ENCODE assay signal across 34 cellular contexts in the genomic region with DNA sequence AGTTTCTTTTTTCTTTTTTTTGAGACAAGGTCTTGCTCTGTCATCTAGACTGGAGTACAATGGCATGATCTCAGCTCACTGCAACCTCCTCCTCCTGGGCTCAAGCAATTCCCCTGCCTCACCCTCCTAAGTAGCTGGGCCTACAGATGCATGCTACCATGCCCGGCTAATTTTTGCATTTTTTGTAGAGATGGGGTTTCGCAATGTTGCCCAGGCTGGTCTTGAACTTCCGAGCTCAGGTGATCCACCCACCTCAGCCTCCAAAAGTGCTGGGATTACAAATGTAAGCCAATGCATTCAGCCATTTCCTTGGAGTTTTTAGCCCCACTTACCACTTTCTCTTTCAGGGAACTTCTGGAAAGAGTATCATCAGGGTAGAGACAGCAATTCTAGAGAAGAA.
"Had no signal": no experiment of that assay in that cellular context is flagged by ENCODE, and none has a peak within 500 bp of the region (broad histone marks: within the 10 kb centered on the region; RNA-seq: fewer than 3 reads in every experiment).

No MANE protein-coding gene starts in this region.

- DNase-seq: Karpas-422, Kasumi-1, MG63, MM.1S, MV-4-11, NCI-H1048, NCI-H1092, NCI-H1092 treated with DMSO at 0.1 percent for 48 hours, NCI-H1105, NCI-H1417, NCI-H1417 treated with DMSO at 0.1 percent for 48 hours, NCI-H1436, NCI-H1436 treated with DMSO at 0.1 percent for 48 hours, NCI-H146, NCI-H1694, NCI-H1694 treated with DMSO at 0.1 percent for 48 hours, NCI-H187, NCI-H187 treated with DMSO at 0.1 percent for 48 hours, NCI-H1930, NCI-H2029, NCI-H2029 treated with DMSO at 0.1 percent for 48 hours, NCI-H2081, NCI-H2081 treated with DMSO at 0.1 percent for 48 hours, NCI-H2107, NCI-H2171, NCI-H2171 treated with DMSO at 0.1 percent for 48 hours, NCI-H2227 treated with DMSO at 0.1 percent for 48 hours, NCI-H226, NCI-H345, NCI-H446, NCI-H446 treated with DMSO at 0.1 percent for 48 hours, NCI-H510A, NCI-H510A treated with DMSO at 0.1 percent for 48 hours had no signal

- H3K36me3 ChIP-seq: MG63 had no signal

- H3K27me3 ChIP-seq: MG63 had no signal

- H3K9ac ChIP-seq: KMS-11 had no signal

- H3K9me3 ChIP-seq: MG63 had no signal

- H3K4me2 ChIP-seq: KMS-11 had no signal

- H3K27ac ChIP-seq: KMS-11 had no signal

- H3K4me3 ChIP-seq: MG63 had no signal
